In genomic region chr1:51285055-51285454, GRCh38 we compare ENCODE assay signal across 1 cellular context.
TF ChIP-seq lines count a peak whose summit lies in the region.

No MANE protein-coding gene starts in this region.

TF ChIP-seq in GM12878, 131 proteins besides CTCF, POLR2A, EP300 and RAD21 (continued from another document):
- peak; percentile 76; the same call in 1 of the 2 replicates for TF ChIP-seq FOXM1 (IDR thresholded peaks at IDR 0.05; ENCODE audit: low read depth, low read length)
- TF ChIP-seq NKRF (conservative IDR thresholded peaks at IDR 0.05) = no peak
- no peak for TF ChIP-seq SRF (IDR thresholded peaks at IDR 0.05; ENCODE audit: low read depth in 2 of 2, low read length in 2 of 2)
- no peak for TF ChIP-seq MXI1 (IDR thresholded peaks at IDR 0.05; ENCODE audit: low read depth, low read length)
- peak; percentile 85 for TF ChIP-seq CBFB (IDR thresholded peaks at IDR 0.05; ENCODE audit: low read depth)
- TF ChIP-seq MTA2 (IDR thresholded peaks at IDR 0.05; ENCODE audit: low read depth) = peak; percentile 75
- TF ChIP-seq IKZF1 (conservative IDR thresholded peaks at IDR 0.05) = peak; percentile 92
- TF ChIP-seq GATAD2B (conservative IDR thresholded peaks at IDR 0.05; ENCODE audit: low read depth) = 0 out of 2 replicates have a peak, but pooled peaks have one; percentile 44
- TF ChIP-seq ATF7 (IDR thresholded peaks at IDR 0.05; ENCODE audit: low read depth) = peak; percentile 77
- TF ChIP-seq MEF2B (IDR thresholded peaks at IDR 0.05; ENCODE audit: partially characterized antibody, poor library complexity, severe bottlenecking) = peak; percentile 37
- TF ChIP-seq DPF2 (IDR thresholded peaks at IDR 0.05) = peak; percentile 84
- peak in 1 of 2 experiments; percentile 84; a peak in 1 of 4 replicates for TF ChIP-seq ETV6 (conservative IDR thresholded peaks at IDR 0.05 in 1 of 2, IDR thresholded peaks at IDR 0.05 in 1 of 2; ENCODE audit: borderline replicate concordance in 1 of 2, low read depth in 1 of 2)
- TF ChIP-seq SIX5 (IDR thresholded peaks at IDR 0.05; ENCODE audit: low read depth, low read length, severe bottlenecking) = no peak
- TF ChIP-seq CBX3 (IDR thresholded peaks at IDR 0.05; ENCODE audit: borderline replicate concordance, low read depth) = no peak
- no peak for TF ChIP-seq ATF3 (IDR thresholded peaks at IDR 0.05; ENCODE audit: borderline replicate concordance, extremely low read depth, low read depth, low read length)
- peak; percentile 99 for TF ChIP-seq EED (IDR thresholded peaks at IDR 0.05; ENCODE audit: low read depth)
- TF ChIP-seq RUNX3 (IDR thresholded peaks at IDR 0.05; ENCODE audit: low read length) = peak; percentile 99
- TF ChIP-seq RELB (IDR thresholded peaks at IDR 0.05; ENCODE audit: low read depth) = peak; percentile 82
- TF ChIP-seq PAX8 (IDR thresholded peaks at IDR 0.05) = no peak
- TF ChIP-seq JUNB (IDR thresholded peaks at IDR 0.05) = peak; percentile 98
- TF ChIP-seq BCL3 (IDR thresholded peaks at IDR 0.05; ENCODE audit: borderline replicate concordance, insufficient read depth, low read depth, low read length, poor library complexity, severe bottlenecking) = peak; percentile 23
- TF ChIP-seq SUPT20H (IDR thresholded peaks at IDR 0.05; ENCODE audit: borderline replicate concordance, control insufficient read depth, low read depth, low read length) = no peak
- no peak for TF ChIP-seq ZNF24 (IDR thresholded peaks at IDR 0.05)
- 0 out of 2 replicates have a peak, but pooled peaks have one; percentile 37 for TF ChIP-seq GABPA (IDR thresholded peaks at IDR 0.05; ENCODE audit: low read depth)
- TF ChIP-seq POU2F2 (IDR thresholded peaks at IDR 0.05; ENCODE audit: borderline replicate concordance, low read depth, low read length) = peak; percentile 60; the same call in 1 of the 3 replicates
- TF ChIP-seq PAX5 (IDR thresholded peaks at IDR 0.05; ENCODE audit: borderline replicate concordance, low read depth, low read length) = peak; percentile 71; the same call in 1 of the 2 replicates
- peak; percentile 96 for TF ChIP-seq NFIC (IDR thresholded peaks at IDR 0.05; ENCODE audit: low read depth, low read length)
- TF ChIP-seq IKZF2 (IDR thresholded peaks at IDR 0.05) = peak; percentile 96 to 97
- TF ChIP-seq NR2F1 (conservative IDR thresholded peaks at IDR 0.05) = peak; percentile 70
TF ChIP-seq in GM12878: peak in this region for 32.
